ENCODE assay signal across 7 cellular contexts in the genomic region with DNA sequence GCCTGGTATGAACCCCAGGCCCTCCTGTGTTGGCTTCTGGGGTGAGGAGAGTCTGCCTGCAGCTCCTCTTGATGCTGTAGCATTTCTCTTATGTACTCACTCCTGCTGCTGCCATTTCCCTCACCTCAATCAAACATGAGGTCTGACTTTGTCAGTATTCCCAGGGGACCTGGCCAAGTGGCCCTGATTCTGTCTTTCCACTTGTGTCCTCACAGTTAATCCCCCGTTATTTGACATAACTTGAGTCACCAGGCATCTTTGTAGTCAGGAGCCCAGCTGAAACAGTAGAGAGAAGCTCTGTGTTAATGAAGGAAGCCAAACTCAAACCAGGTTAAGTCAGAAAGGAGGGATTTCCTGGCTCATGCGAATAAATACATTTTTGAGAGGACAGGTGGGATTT. TPM values are rescaled to one million over a fixed set of nuclear protein-coding genes. Genes with fewer than 3 reads are reported as not detected.
"Had no signal": no experiment of that assay in that cellular context is flagged by ENCODE, and none has a peak within 500 bp of the region (broad histone marks: within the 10 kb centered on the region; RNA-seq: fewer than 3 reads in every experiment).

No MANE protein-coding gene starts in this region.

- H3K27ac Mint-ChIP-seq: H9 had no signal

- H3K9me3 Mint-ChIP-seq: H9 had no signal

- H3K4me3 Mint-ChIP-seq: H9 had no signal

- H3K4me1 Mint-ChIP-seq: H9 had no signal

- FAIRE-seq: H54, HTR-8/SVneo had no signal

- DNase-seq: GOT3, H9, HCEC 1CT, IMR-90, KBM-7 had no signal

RNA-seq across cellular contexts. Expression of a gene that starts 55.0 kb away (rescaled TPM):
- total RNA-seq: IMR-90 had no signal
- polyA plus RNA-seq: IMR-90 had no signal
